In the genomic region with DNA sequence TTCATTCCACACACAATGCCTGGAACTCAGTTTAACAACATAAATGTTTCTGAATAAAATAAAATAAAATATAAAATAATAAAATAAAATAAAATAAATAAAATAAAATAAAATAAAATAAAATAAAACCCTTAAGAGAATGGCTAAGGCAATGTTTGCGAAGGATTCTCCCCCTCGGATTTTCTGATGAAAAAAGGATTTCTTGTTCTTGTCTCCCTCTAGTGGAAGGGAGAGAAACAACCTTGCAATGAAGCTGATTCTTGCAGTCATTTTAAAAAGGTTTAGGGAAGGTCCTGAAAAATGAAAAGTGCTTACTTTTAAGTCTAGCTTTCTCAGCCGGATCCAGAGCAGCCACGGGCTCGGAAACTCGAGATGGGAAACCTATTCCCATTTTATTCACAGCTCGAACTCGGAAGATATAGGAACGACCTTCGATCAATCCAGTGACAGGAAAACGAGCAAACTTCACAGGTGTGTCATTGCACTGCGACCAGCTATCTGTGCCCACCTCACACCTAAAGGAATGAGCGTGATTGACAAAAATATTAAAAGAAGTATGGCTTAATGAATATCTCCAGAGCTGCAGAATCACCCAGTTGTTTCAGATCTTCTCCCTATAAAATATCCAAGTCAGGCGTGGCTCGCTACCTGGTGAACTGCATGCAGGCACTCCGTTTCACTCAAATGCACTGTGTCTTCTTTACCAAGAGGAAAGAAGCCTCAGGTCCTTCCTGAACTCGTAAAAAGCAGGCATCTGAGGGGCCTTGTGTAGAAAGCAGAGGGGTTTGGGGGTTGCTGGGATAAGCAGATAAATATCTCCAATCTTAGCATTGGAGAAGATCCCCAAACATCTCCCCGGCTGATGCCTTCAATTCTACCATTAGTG, we compare ENCODE assay signal across 8 cellular contexts.
DNase-seq lines count a peak whose midpoint lies in the region; ATAC-seq and TF ChIP-seq lines count a peak whose summit lies in the region.

No MANE protein-coding gene starts in this region.

- TF ChIP-seq CTCF in left ventricle myocardium inferior (IDR thresholded peaks at IDR 0.05; ENCODE audit: borderline replicate concordance), result peak; percentile 78
- peak; percentile 77 for TF ChIP-seq CTCF in astrocyte of the spinal cord (IDR thresholded peaks at IDR 0.05; ENCODE audit: low read depth, low read length)

- peaks cover 52% of the 10 kb centered on the region for H3K4me1 ChIP-seq in left ventricle myocardium inferior
- no peaks in the 10 kb centered on the region for H3K4me1 ChIP-seq in right cardiac atrium (ENCODE audit: control insufficient read depth, insufficient read depth, low read length)

- ATAC-seq in right cardiac atrium, result no peak
- no peak for ATAC-seq in GM18517 (IDR thresholded peaks at IDR 0.05; ENCODE audit: unreplicated experiment)
- no peak for ATAC-seq in HG03460 (IDR thresholded peaks at IDR 0.05; ENCODE audit: unreplicated experiment)
- no peak for ATAC-seq in GM19324 (IDR thresholded peaks at IDR 0.05; ENCODE audit: low FRiP score, unreplicated experiment)

- intact Hi-C loops in left ventricle myocardium inferior (cut with micrococcal nuclease) (loop anchor here (10.0 kb wide), 1 partner anchor 93 kb away; a partner anchor contains a TSS), right cardiac atrium (cut with DNase I) (loop anchor here in 3 of 4 donors (5.0 to 10.0 kb wide), 2 partner anchors 93 to 96 kb away; a partner anchor contains a TSS)

- peaks cover 33% of the 10 kb centered on the region for H3K36me3 ChIP-seq in left ventricle myocardium inferior

- DNase-seq in left ventricle myocardium inferior, result no peak
- no peak for DNase-seq in right cardiac atrium
- DNase-seq in NCI-H1694 (lab: John Stamatoyannopoulos, UW), result peak; percentile 12
- DNase-seq in astrocyte of the spinal cord (ENCODE audit: low read depth, low spot score), result peak; percentile 33
- DNase-seq in kidney tubule cell (ENCODE audit: low spot score), result peak; percentile 40

- H3K9me3 ChIP-seq in left ventricle myocardium inferior (replicated peaks), result no peaks in the 10 kb centered on the region
- no peaks in the 10 kb centered on the region for H3K9me3 ChIP-seq in right cardiac atrium (ENCODE audit: control insufficient read depth, low read length)

- no peaks in the 10 kb centered on the region for H3K27me3 ChIP-seq in left ventricle myocardium inferior (ENCODE audit: low read depth)
- H3K27me3 ChIP-seq in right cardiac atrium (ENCODE audit: control insufficient read depth, insufficient read depth), result no peaks in the 10 kb centered on the region

- H3K27ac ChIP-seq in left ventricle myocardium inferior (replicated peaks), result peak overlapping the region; percentile 48
- no peak overlapping the region for H3K27ac ChIP-seq in right cardiac atrium (ENCODE audit: low read length)

- WGBS in right cardiac atrium, result 65% methylated on average over 18 of the region's 18 CpGs

- in situ Hi-C loops in astrocyte of the spinal cord (cut with HindIII; ENCODE audit: low sequenced_read_pairs), result no loop called here

- no peak overlapping the region for H3K4me3 ChIP-seq in left ventricle myocardium inferior
- H3K4me3 ChIP-seq in right cardiac atrium (ENCODE audit: low read length), result no peak overlapping the region
- H3K4me3 ChIP-seq in astrocyte of the spinal cord (ENCODE audit: low read depth, low read length), result no peak overlapping the region

Comparison
In these comparisons a context has a peak if more than half of its experiments do, and no peak if none do; other contexts are left out.
1. DNase-seq: peak in NCI-H1694 (single experiment), astrocyte of the spinal cord (single experiment) and kidney tubule cell (single experiment); none in left ventricle myocardium inferior (single experiment) and right cardiac atrium (0 of 3).